19 cellular contexts compared by ENCODE assay signal in genomic region chr3:128496019-128496601, GRCh38. TPM values are rescaled to one million over a fixed set of nuclear protein-coding genes. Genes with fewer than 3 reads are reported as not detected.
DNase-seq lines count a peak whose midpoint lies in the region; ATAC-seq and TF ChIP-seq lines count a peak whose summit lies in the region.
"Had no signal": no experiment of that assay in that cellular context is flagged by ENCODE, and none has a peak within 500 bp of the region (broad histone marks: within the 10 kb centered on the region; RNA-seq: fewer than 3 reads in every experiment).

No MANE protein-coding gene starts in this region.

- peak overlapping the region; percentile 83; the same call in 1 of the 2 replicates for H3K4me2 ChIP-seq in GM23338

- POLR2A ChIA-PET in GM10248 (lab: Yijun Ruan, JAX), result no interaction called here

- H3K9me3 Mint-ChIP-seq in GM23338, result no peaks in the 10 kb centered on the region
- no peaks in the 10 kb centered on the region for H3K9me3 Mint-ChIP-seq in chondrocyte (ENCODE audit: low read depth)
- no peaks in the 10 kb centered on the region for H3K9me3 Mint-ChIP-seq in nephron progenitor cell
- H3K9me3 Mint-ChIP-seq: activated CD8-positive, alpha-beta T cell treated with anti-CD3 and anti-CD28 coated beads for 36 hours; dendritic cell treated with granulocyte-macrophage colony-stimulating factor and Interleukin-4, amounts not matched to agents 40 ng/mL and 50 ng/mL, for 4 days had no signal

- H3F3A ChIP-seq in GM23338 (replicated peaks; ENCODE audit: low read depth), result 0 out of 2 replicates have a peak, but pooled peaks cover 3% of the 10 kb centered on the region

- no peak overlapping the region for H2AFZ ChIP-seq in GM23338

- peak overlapping the region; percentile 57 for H3K4me3 ChIP-seq in GM23338
- H3K4me3 ChIP-seq: adrenal gland had no signal

- peaks cover 26% of the 10 kb centered on the region for H3K4me1 Mint-ChIP-seq in GM23338
- peaks cover 17% of the 10 kb centered on the region for H3K4me1 Mint-ChIP-seq in chondrocyte (ENCODE audit: low read depth)
- peaks cover 20% of the 10 kb centered on the region for H3K4me1 Mint-ChIP-seq in nephron progenitor cell

- H3K36me3 ChIP-seq in GM23338 (ENCODE audit: insufficient read depth), result no peaks in the 10 kb centered on the region
- H3K36me3 ChIP-seq: adrenal gland, stomach had no signal

- H4K20me1 ChIP-seq in GM23338 (replicated peaks; ENCODE audit: insufficient read depth), result peaks cover 9% of the 10 kb centered on the region; the same call in 1 of the 2 replicates

- H3K4me1 ChIP-seq in GM23338 (ENCODE audit: insufficient read depth), result peaks cover 30% of the 10 kb centered on the region

- no peaks in the 10 kb centered on the region for H3K9me2 ChIP-seq in GM23338 (ENCODE audit: insufficient read depth)

- no peak for TF ChIP-seq POLR2A in GM18505 (IDR thresholded peaks at IDR 0.05; ENCODE audit: borderline replicate concordance, extremely low read depth, insufficient read depth, insufficient read length)

- H3K79me2 ChIP-seq in GM23338 (replicated peaks; ENCODE audit: insufficient read depth), result no peaks in the 10 kb centered on the region

- DNase-seq in GM23338 (ENCODE audit: low spot score) (no peak), chondrocyte (ENCODE audit: low spot score) (peak; percentile 75), nephron progenitor cell (no peak), amygdala (lab: John Stamatoyannopoulos, UW) (no peak), GM10248 (ENCODE audit: extremely low spot score) (no peak), NCI-H1930 (lab: John Stamatoyannopoulos, UW) (no peak)
- DNase-seq: activated CD8-positive, alpha-beta T cell treated with anti-CD3 and anti-CD28 coated beads for 36 hours; NCI-H1092; PC-3; stimulated activated CD4-positive, alpha-beta T cell treated with anti-CD3 and anti-CD28 coated beads, Interleukin-4, amount 100 ng/mL, for 4 hours; stomach; SW 1271 had no signal

- H3K27ac ChIP-seq in C4-2B, result peak overlapping the region; percentile 78
- no peak overlapping the region for H3K27ac ChIP-seq in GM23338 (ENCODE audit: low read depth)
- H3K27ac ChIP-seq: stomach had no signal

- H3K27ac Mint-ChIP-seq in GM23338, result no peak overlapping the region
- H3K27ac Mint-ChIP-seq in chondrocyte (ENCODE audit: unreplicated experiment), result no peak overlapping the region
- no peak overlapping the region for H3K27ac Mint-ChIP-seq in nephron progenitor cell
- H3K27ac Mint-ChIP-seq: activated CD8-positive, alpha-beta T cell treated with anti-CD3 and anti-CD28 coated beads for 36 hours; dendritic cell treated with granulocyte-macrophage colony-stimulating factor and Interleukin-4, amounts not matched to agents 40 ng/mL and 50 ng/mL, for 4 days had no signal

- ATAC-seq in GM23338 (peak; percentile 1), GM18505 (IDR thresholded peaks at IDR 0.05; ENCODE audit: unreplicated experiment) (no peak)
- ATAC-seq: activated CD8-positive, alpha-beta T cell treated with anti-CD3 and anti-CD28 coated beads for 36 hours; PC-3 had no signal

- H3K27me3 Mint-ChIP-seq in GM23338 (ENCODE audit: insufficient read depth, low read depth, poor library complexity), result peaks cover 81% of the 10 kb centered on the region
- H3K27me3 Mint-ChIP-seq in chondrocyte (ENCODE audit: low read depth), result peaks cover 51% of the 10 kb centered on the region
- peaks cover 100% of the 10 kb centered on the region for H3K27me3 Mint-ChIP-seq in nephron progenitor cell (ENCODE audit: low read depth, poor library complexity)

- peaks cover 87% of the 10 kb centered on the region for H3K27me3 ChIP-seq in GM23338 (ENCODE audit: insufficient read depth)

- H3K4me3 Mint-ChIP-seq in GM23338 (peak overlapping the region; percentile 48; the same call in 2 of the 3 replicates), chondrocyte (ENCODE audit: unreplicated experiment) (no peak overlapping the region), nephron progenitor cell (peak overlapping the region; percentile 62)

- peaks cover 4% of the 10 kb centered on the region; the same call in 1 of the 3 replicates for H3K36me3 Mint-ChIP-seq in GM23338 (ENCODE audit: low read depth)
- peaks cover 2% of the 10 kb centered on the region for H3K36me3 Mint-ChIP-seq in chondrocyte (ENCODE audit: low read depth)
- H3K36me3 Mint-ChIP-seq in nephron progenitor cell (ENCODE audit: low read depth), result no peaks in the 10 kb centered on the region

- CTCF ChIA-PET in GM10248 (lab: Yijun Ruan, JAX), result interaction anchor here (1.3 to 1.8 kb wide), 3 partner anchors 10 to 20 kb away, joined by 4 to 5 read pairs (median 5); no protein-coding TSS in a partner anchor

- TF ChIP-seq CTCF in C4-2B (conservative IDR thresholded peaks at IDR 0.05) (no peak), GM23338 (conservative IDR thresholded peaks at IDR 0.05; ENCODE audit: low read depth in 2 of 2) (no peak), chondrocyte (IDR thresholded peaks at IDR 0.05) (no peak), nephron progenitor cell (IDR thresholded peaks at IDR 0.05) (no peak), GM10248 (IDR thresholded peaks at IDR 0.05; ENCODE audit: control extremely low read depth, extremely low read depth, low read depth, missing control alignments) (no peak)

TF ChIP-seq in GM23338, 12 proteins besides CTCF, POLR2A, EP300 and RAD21:
- TF ChIP-seq REST (IDR thresholded peaks at IDR 0.05; ENCODE audit: unreplicated experiment) (no peak), EZH2phosphoT487 (IDR thresholded peaks at IDR 0.05; ENCODE audit: unreplicated experiment) (peak; percentile 45), EZH2 (IDR thresholded peaks at IDR 0.05; ENCODE audit: low read depth, unreplicated experiment) (peak; percentile 78)
TF ChIP-seq in GM23338: peak in this region for 2.

RNA-seq across cellular contexts. Expression of gene GATA2, which starts 3.1 kb away (rescaled TPM):
- 0.12 and 0.83 TPM in 2 replicates for total RNA-seq in GM23338 (2014; rRNA removed; shearing (Covaris generic))
- 0.37 and 0.52 TPM in 2 replicates for polyA plus RNA-seq in GM23338 (2016; fragmentation: Nextera tagmentation; extraction: Ambion mirVana)
- 0.10 to 0.44 TPM in 2 of 3 replicates, not detected in the other for total RNA-seq in chondrocyte
- total RNA-seq: activated CD8-positive, alpha-beta T cell treated with anti-CD3 and anti-CD28 coated beads for 36 hours had no signal

RNA-seq across cellular contexts. Expression of gene DNAJB8, which starts 29.4 kb away (rescaled TPM):
- not detected in 2 replicates for total RNA-seq in GM23338 (2014; rRNA removed; shearing (Covaris generic))
- not detected in 2 replicates for polyA plus RNA-seq in GM23338 (2016; fragmentation: Nextera tagmentation; extraction: Ambion mirVana)
- not detected in 3 replicates for total RNA-seq in chondrocyte
- total RNA-seq: activated CD8-positive, alpha-beta T cell treated with anti-CD3 and anti-CD28 coated beads for 36 hours; adrenal gland; HT1080; NCI-H460; PC-3; renal cortical epithelial cell; stomach had no signal
- polyA plus RNA-seq: adrenal gland, stomach had no signal
